Comparison of ENCODE assay signal across 10 cellular contexts in genomic region chr4:109298279-109299010, GRCh38. TPM values are rescaled to one million over a fixed set of nuclear protein-coding genes. Genes with fewer than 3 reads are reported as not detected.
DNase-seq lines count a peak whose midpoint lies in the region; ATAC-seq and TF ChIP-seq lines count a peak whose summit lies in the region.
"Had no signal": no experiment of that assay in that cellular context is flagged by ENCODE, and none has a peak within 500 bp of the region (broad histone marks: within the 10 kb centered on the region; RNA-seq: fewer than 3 reads in every experiment).

No MANE protein-coding gene starts in this region.

- ATAC-seq in GM21526 (IDR thresholded peaks at IDR 0.05; ENCODE audit: low FRiP score, unreplicated experiment), result peak; percentile 42
- peak; percentile 39 for ATAC-seq in left colon
- ATAC-seq in HG03469 (IDR thresholded peaks at IDR 0.05; ENCODE audit: unreplicated experiment), result no peak
- no peak for ATAC-seq in effector memory CD8-positive, alpha-beta T cell (replicated peaks)
- ATAC-seq: gastroesophageal sphincter had no signal

- TF ChIP-seq CTCF in CD14-positive monocyte (IDR thresholded peaks at IDR 0.05) (peak; percentile 30), VCaP (conservative IDR thresholded peaks at IDR 0.05) (peak; percentile 81)

- no peak overlapping the region for H3K4me3 Mint-ChIP-seq in CD14-positive monocyte
- H3K4me3 Mint-ChIP-seq in effector memory CD8-positive, alpha-beta T cell, result no peak overlapping the region

- H3K27ac ChIP-seq in VCaP, result no peak overlapping the region
- H3K27ac ChIP-seq: gastroesophageal sphincter had no signal

- H3K9me3 Mint-ChIP-seq in CD14-positive monocyte, result peaks cover 0 to 19% (median 9%) of the 10 kb centered on the region in 7 donors
- H3K9me3 Mint-ChIP-seq in effector memory CD8-positive, alpha-beta T cell, result no peaks in the 10 kb centered on the region

- DNase-seq in CD14-positive monocyte (ENCODE audit: low spot score) (no peak), left colon (no peak), amniotic stem cell (lab: John Stamatoyannopoulos, UW) (no peak), nucleus accumbens (lab: John Stamatoyannopoulos, UW) (no peak)
- no peak for DNase-seq in effector memory CD8-positive, alpha-beta T cell

- no peak overlapping the region for H3K27ac Mint-ChIP-seq in CD14-positive monocyte
- H3K27ac Mint-ChIP-seq in effector memory CD8-positive, alpha-beta T cell, result no peak overlapping the region

- H3K4me1 Mint-ChIP-seq in CD14-positive monocyte, result peaks cover 17% of the 10 kb centered on the region
- peaks cover 10 to 13% of the 10 kb centered on the region in 2 donors for H3K4me1 Mint-ChIP-seq in effector memory CD8-positive, alpha-beta T cell (ENCODE audit: low read depth in 2 of 2)

- H3K36me3 Mint-ChIP-seq in CD14-positive monocyte, result peaks cover 0 to 3% of the 10 kb centered on the region in 2 donors
- peaks cover 2% of the 10 kb centered on the region for H3K36me3 Mint-ChIP-seq in effector memory CD8-positive, alpha-beta T cell (ENCODE audit: insufficient read depth)

- peaks cover 41 to 53% (median 41%) of the 10 kb centered on the region in 3 donors for H3K27me3 Mint-ChIP-seq in CD14-positive monocyte (ENCODE audit: low read depth in 3 of 3)
- peaks cover 48 to 68% of the 10 kb centered on the region in 2 donors for H3K27me3 Mint-ChIP-seq in effector memory CD8-positive, alpha-beta T cell

- intact Hi-C loops in CD14-positive monocyte (cut with micrococcal nuclease), result no loop called here
- intact Hi-C loops in left colon (cut with DNase I, micrococcal nuclease), result no loop called here

RNA-seq across cellular contexts. Expression of gene COL25A1, which starts 4.0 kb away (rescaled TPM):
- polyA plus RNA-seq in CD14-positive monocyte, result not detected
- under 1 TPM; 0.42 to 0.43 TPM for total RNA-seq in left colon
- total RNA-seq: T-helper 2 cell treated with Interferon-gamma antibody and Interleukin-4, amounts not matched to agents 100 ng/mL and 5 ng/mL, for 36 hours had no signal

Comparison
In these comparisons a context has a peak if more than half of its experiments do, and no peak if none do; other contexts are left out.
1. ATAC-seq: peak in GM21526 (single experiment) and left colon (single experiment); none in HG03469 (single experiment) and effector memory CD8-positive, alpha-beta T cell (single experiment).